Comparison of ENCODE assay signal across 8 cellular contexts in the genomic region with DNA sequence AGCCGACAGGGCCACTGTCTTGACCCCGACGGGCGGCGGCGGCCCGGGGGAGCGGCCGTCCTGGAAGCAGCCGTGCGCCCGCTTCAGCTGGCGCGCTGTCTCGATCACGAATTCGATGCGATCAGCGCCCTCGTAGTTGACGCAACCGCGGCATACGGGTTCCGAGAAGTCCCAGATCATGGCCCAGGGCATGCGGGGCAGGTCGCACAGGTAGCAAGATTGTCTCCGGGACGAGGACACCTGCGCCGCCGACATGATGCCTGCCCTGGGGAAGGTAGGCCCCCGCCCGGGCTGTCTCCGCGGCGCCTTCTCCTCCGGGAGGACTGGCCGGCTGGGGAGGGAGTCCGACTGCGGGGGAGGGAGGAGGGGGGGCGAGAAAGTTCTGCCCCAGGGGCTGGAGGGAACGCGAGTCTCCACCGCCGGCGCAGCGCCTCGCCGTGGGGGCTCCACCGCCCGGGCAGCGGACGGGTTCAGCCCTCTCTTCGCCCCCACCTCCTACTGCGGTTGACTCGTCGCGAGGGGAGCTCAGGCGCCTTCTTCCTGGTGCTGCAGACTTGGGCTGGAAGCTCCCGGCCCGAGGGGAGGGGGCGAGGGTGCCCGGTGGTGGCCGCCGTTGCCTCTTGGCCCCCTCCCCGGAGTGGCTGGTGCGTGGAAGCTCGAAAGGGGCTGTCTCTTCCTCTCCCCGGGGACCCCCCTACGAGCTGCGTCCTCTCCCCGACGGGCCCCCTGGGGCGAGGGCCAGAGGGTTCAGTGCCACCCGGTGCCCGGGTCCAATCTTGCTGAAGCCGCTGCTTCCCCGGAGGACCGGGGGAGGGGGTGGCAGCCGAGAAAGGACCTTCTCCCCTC. TPM values are rescaled to one million over a fixed set of nuclear protein-coding genes. Genes with fewer than 3 reads are reported as not detected.
DNase-seq lines count a peak whose midpoint lies in the region; ATAC-seq, FAIRE-seq and TF ChIP-seq lines count a peak whose summit lies in the region.

No MANE protein-coding gene starts in this region.

- peaks cover 36% of the 10 kb centered on the region for H3K79me2 ChIP-seq in keratinocyte (ENCODE audit: control insufficient read depth, insufficient read depth, low read length)

- FAIRE-seq in bronchial epithelial cell (lab: Jason Lieb, UNC) (no peak), keratinocyte (lab: Jason Lieb, UNC) (no peak), D721Med (lab: Jason Lieb, UNC) (no peak)

- no peaks in the 10 kb centered on the region for H4K20me1 ChIP-seq in keratinocyte (ENCODE audit: control insufficient read depth, extremely low read depth, insufficient read depth, low read length)

- no peaks in the 10 kb centered on the region for H3K9me1 ChIP-seq in keratinocyte (ENCODE audit: control insufficient read depth, extremely low read depth, insufficient read depth, low read length)

- DNase-seq in GM10266 (ENCODE audit: extremely low spot score) (peak; percentile 89), bronchial epithelial cell (ENCODE audit: low read depth) (no peak), keratinocyte (ENCODE audit: low read depth, low spot score) (no peak), D721Med (ENCODE audit: insufficient read length, low spot score) (no peak)
- DNase-seq in Jurkat, Clone E6-1 (ENCODE audit: low read depth, low spot score): no peak
- peak; percentile 65 for DNase-seq in stimulated activated CD4-positive, alpha-beta T cell treated with anti-CD3 and anti-CD28 coated beads, Interleukin-1b, Interleukin-23, amount 100 ng/mL, for 48 hours

- peak; percentile 49 for TF ChIP-seq CTCF in GM10266 (IDR thresholded peaks at IDR 0.05; ENCODE audit: control insufficient read depth, insufficient read depth, low read depth, missing control alignments)
- TF ChIP-seq CTCF in VCaP (conservative IDR thresholded peaks at IDR 0.05): peak; percentile 31
- TF ChIP-seq CTCF in bronchial epithelial cell (IDR thresholded peaks at IDR 0.05; ENCODE audit: insufficient read depth, low read length, severe bottlenecking): peak; percentile 17
- peak in 1 of 3 experiments; percentile 49 for TF ChIP-seq CTCF in keratinocyte (optimal IDR thresholded peaks at IDR 0.05 in 1 of 3, IDR thresholded peaks at IDR 0.05 in 1 of 3, conservative IDR thresholded peaks at IDR 0.05 in 1 of 3; ENCODE audit: extremely low read depth in 1 of 3, insufficient read depth in 2 of 3, low read length in 3 of 3)
- no peak for TF ChIP-seq CTCF in D721Med (IDR thresholded peaks at IDR 0.05; ENCODE audit: insufficient read depth, missing control alignments)

- H3K4me2 ChIP-seq in keratinocyte (ENCODE audit: control insufficient read depth, extremely low read depth, insufficient read depth, low read depth, low read length): peak overlapping the region; percentile 100

- H3K9ac ChIP-seq in keratinocyte (ENCODE audit: control insufficient read depth, extremely low read depth, insufficient read depth, low read length): peak overlapping the region; percentile 87

- H3K36me3 ChIP-seq in bronchial epithelial cell (ENCODE audit: control insufficient read depth, insufficient read depth, low read length) (peaks cover 12% of the 10 kb centered on the region), keratinocyte (ENCODE audit: control insufficient read depth in 2 of 2, extremely low read depth in 1 of 2, insufficient read depth in 2 of 2, low read length in 2 of 2) (peaks cover 2 to 7% of the 10 kb centered on the region in 2 experiments)

- H3K4me1 ChIP-seq in keratinocyte (ENCODE audit: control insufficient read depth, extremely low read depth, insufficient read depth, low read length): peaks cover 51% of the 10 kb centered on the region

- H2AFZ ChIP-seq in keratinocyte (ENCODE audit: control insufficient read depth, low read length): no peak overlapping the region

- H3K9me3 ChIP-seq in keratinocyte (ENCODE audit: control insufficient read depth, low read depth, low read length): no peaks in the 10 kb centered on the region

- dilution Hi-C loops in keratinocyte (cut with MboI; ENCODE audit: extremely low pct_ligation_motif_present, low sequenced_read_pairs): no loop called here

- H3K27ac ChIP-seq in VCaP (peak overlapping the region; percentile 100), keratinocyte (ENCODE audit: control insufficient read depth, insufficient read depth, low read length) (peak overlapping the region; percentile 93)

- no peaks in the 10 kb centered on the region for H3K27me3 ChIP-seq in bronchial epithelial cell (ENCODE audit: control insufficient read depth, insufficient read depth, low read length)
- no peaks in the 10 kb centered on the region for H3K27me3 ChIP-seq in keratinocyte (ENCODE audit: control insufficient read depth, extremely low read depth, insufficient read depth, low read length)

- ATAC-seq in GM21717 (IDR thresholded peaks at IDR 0.05; ENCODE audit: unreplicated experiment): peak; percentile 33

- H3K4me3 ChIP-seq in Jurkat, Clone E6-1 (ENCODE audit: low read length): peak overlapping the region; percentile 71
- peak overlapping the region; percentile 81 for H3K4me3 ChIP-seq in bronchial epithelial cell (ENCODE audit: low read depth, low read length)
- H3K4me3 ChIP-seq in keratinocyte (ENCODE audit: control insufficient read depth in 2 of 3, extremely low read depth in 1 of 3, insufficient read depth in 2 of 3, low read depth in 1 of 3, low read length in 3 of 3): peak overlapping the region; percentile 76 to 82 (median 81)

RNA-seq across cellular contexts. Expression of gene IRF2BPL, which starts 0.7 kb away (rescaled TPM):
- polyA plus RNA-seq in Jurkat, Clone E6-1 (2012; ENCODE audit: insufficient read depth, insufficient read length): 16.3 TPM
- 12.0 and 12.1 TPM in 2 replicates for total RNA-seq in bronchial epithelial cell
- 4.2 to 6.8 TPM (median 5.6 TPM) in 3 replicates for polyA plus RNA-seq in keratinocyte
- 4.0 TPM for polyA plus RNA-seq in keratinocyte (2011; ENCODE audit: low read depth)
- polyA plus RNA-seq in keratinocyte (2011; cell fraction: cytosol; rRNA removed): 3.3 and 6.7 TPM in 2 replicates
- polyA plus RNA-seq in keratinocyte (2011; cell fraction: nucleus; rRNA removed): 7.0 and 9.5 TPM in 2 replicates
- polyA plus RNA-seq in keratinocyte (2012; ENCODE audit: low replicate concordance): 9.0 and 15.9 TPM in 2 replicates
- 3.6 to 8.6 TPM (median 4.1 TPM) in 3 replicates for polyA minus RNA-seq in keratinocyte
- polyA minus RNA-seq in keratinocyte (2011; cell fraction: cytosol; rRNA and poly(A)+ RNA removed): 20.3 TPM
- polyA minus RNA-seq in keratinocyte (2011; cell fraction: nucleus; rRNA and poly(A)+ RNA removed): 11.1 and 12.7 TPM in 2 replicates

Comparison
In these comparisons a context has a peak if more than half of its experiments do, and no peak if none do; other contexts are left out.
1. DNase-seq: peak in GM10266 (single experiment) and stimulated activated CD4-positive, alpha-beta T cell treated with anti-CD3 and anti-CD28 coated beads, Interleukin-1b, Interleukin-23, amount 100 ng/mL, for 48 hours (single experiment); none in Jurkat, Clone E6-1 (single experiment), bronchial epithelial cell (single experiment), keratinocyte (single experiment) and D721Med (single experiment).
2. Peak in every context shown above with its lines, with median percentiles within 50 percentile points of each other: H3K4me3 ChIP-seq.